Comparison of ENCODE assay signal across 15 cellular contexts in the genomic region with DNA sequence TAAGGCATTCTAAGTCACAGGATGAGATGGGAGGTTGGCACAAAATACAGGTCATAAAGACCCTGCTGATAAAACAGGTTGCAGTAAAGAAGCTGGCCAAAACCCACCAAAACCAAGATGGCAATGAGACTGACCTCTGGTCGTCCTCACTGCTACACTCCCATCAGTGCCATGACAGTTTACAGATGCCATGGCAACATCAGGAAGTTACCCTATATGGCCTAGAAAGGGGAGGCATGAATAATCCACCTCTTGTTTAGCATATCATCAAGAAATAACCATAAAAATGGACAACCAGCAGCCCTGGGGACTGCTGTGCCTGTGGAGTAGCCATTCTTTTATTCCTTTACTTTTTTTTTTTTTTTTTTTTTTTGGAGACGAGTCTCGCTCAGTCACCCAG. TPM values are rescaled to one million over a fixed set of nuclear protein-coding genes. Genes with fewer than 3 reads are reported as not detected.
"Had no signal": no experiment of that assay in that cellular context is flagged by ENCODE, and none has a peak within 500 bp of the region (broad histone marks: within the 10 kb centered on the region; RNA-seq: fewer than 3 reads in every experiment).

No MANE protein-coding gene starts in this region.

RNA-seq across cellular contexts. Expression of gene HHATL, which starts 19.8 kb away (rescaled TPM):
- total RNA-seq: activated B cell treated with CpG ODN at 0.5 μM for 24 hours; activated CD8-positive, alpha-beta T cell treated with anti-CD3 and anti-CD28 coated beads for 36 hours; activated naive CD4-positive, alpha-beta T cell treated with anti-CD3 and anti-CD28 coated beads for 36 hours; activated naive CD8-positive, alpha-beta T cell treated with anti-CD3 and anti-CD28 coated beads for 36 hours; activated T-cell treated with anti-CD3 and anti-CD28 coated beads, Interleukin-2, amount 50 U/mL, for 4 hours; activated T-helper 17 cell treated with anti-CD3 and anti-CD28 coated beads, Interleukin-2, amount 50 U/mL, for 72 hours; ascending aorta; cerebellum; dermis blood vessel endothelial cell; endothelial cell of umbilical vein; esophagus squamous epithelium; fibroblast of lung; fibroblast of villous mesenchyme; T-helper 17 cell had no signal
- polyA plus RNA-seq: endothelial cell of umbilical vein, fibroblast of lung had no signal

RNA-seq across cellular contexts. Expression of gene KLHL40, which starts 37.1 kb away (rescaled TPM):
- total RNA-seq: activated B cell treated with CpG ODN at 0.5 μM for 24 hours; activated CD8-positive, alpha-beta T cell treated with anti-CD3 and anti-CD28 coated beads for 36 hours; activated naive CD4-positive, alpha-beta T cell treated with anti-CD3 and anti-CD28 coated beads for 36 hours; activated naive CD8-positive, alpha-beta T cell treated with anti-CD3 and anti-CD28 coated beads for 36 hours; activated T-cell treated with anti-CD3 and anti-CD28 coated beads, Interleukin-2, amount 50 U/mL, for 4 hours; activated T-helper 17 cell treated with anti-CD3 and anti-CD28 coated beads, Interleukin-2, amount 50 U/mL, for 72 hours; ascending aorta; breast epithelium; endothelial cell of umbilical vein; esophagus squamous epithelium; fibroblast of lung; fibroblast of villous mesenchyme; T-helper 17 cell had no signal
- polyA plus RNA-seq: endothelial cell of umbilical vein, fibroblast of lung had no signal
